ENCODE assay signal across 27 cellular contexts in the genomic region with DNA sequence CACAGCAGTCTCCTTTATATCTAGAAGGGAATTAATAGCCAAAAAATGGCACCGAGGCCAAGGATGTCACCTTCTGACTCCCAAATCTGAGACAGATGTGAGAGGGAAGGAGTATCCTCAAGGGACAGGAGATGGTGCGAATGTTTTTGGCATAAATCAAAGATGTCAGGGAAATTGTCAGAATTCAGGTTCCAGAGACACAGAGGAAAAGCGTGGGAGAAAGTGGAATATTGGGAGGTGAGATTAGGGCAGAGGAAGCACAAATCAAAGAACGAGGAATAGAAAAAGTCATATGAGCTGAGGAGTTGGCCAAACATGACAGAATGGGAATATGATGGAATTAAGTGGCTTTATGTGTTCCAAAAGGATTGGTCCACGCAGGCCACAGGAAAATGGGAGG. TPM values are rescaled to one million over a fixed set of nuclear protein-coding genes. Genes with fewer than 3 reads are reported as not detected.
"Had no signal": no experiment of that assay in that cellular context is flagged by ENCODE, and none has a peak within 500 bp of the region (broad histone marks: within the 10 kb centered on the region; RNA-seq: fewer than 3 reads in every experiment).

No MANE protein-coding gene starts in this region.

- H3K9me3 ChIP-seq: esophagus squamous epithelium, gastrocnemius medialis, heart right ventricle, left lung, lower lobe of right lung had no signal

- H3K36me3 ChIP-seq: esophagus squamous epithelium, gastrocnemius medialis, heart right ventricle, left lung, lower lobe of right lung had no signal

- DNase-seq: cortex of kidney; effector CD8-positive, alpha-beta T cell; effector memory CD8-positive, alpha-beta T cell; endodermal cell; esophagus squamous epithelium; foreskin fibroblast; foreskin melanocyte; gastrocnemius medialis; glutamatergic neuron; heart right ventricle; hippocampal formation; left cardiac atrium; left ventricle myocardium superior; lower lobe of right lung; midbrain; naive thymus-derived CD4-positive, alpha-beta T cell had no signal

- FAIRE-seq: colon, endometrium, islet of Langerhans, keratinocyte had no signal

- ATAC-seq: effector memory CD8-positive, alpha-beta T cell; esophagus mucosa; gastrocnemius medialis; naive thymus-derived CD4-positive, alpha-beta T cell had no signal

- H3K4me3 ChIP-seq: esophagus squamous epithelium, gastrocnemius medialis, heart right ventricle, left lung, lower lobe of right lung had no signal

- H3K27ac ChIP-seq: epithelial cell of prostate, esophagus squamous epithelium, gastrocnemius medialis, lower lobe of right lung had no signal

- H3K27me3 ChIP-seq: gastrocnemius medialis, heart right ventricle, left lung had no signal

RNA-seq across cellular contexts. Expression of a gene that starts 6.2 kb away (rescaled TPM):
- total RNA-seq: endodermal cell had no signal
- polyA plus RNA-seq: keratinocyte had no signal

RNA-seq across cellular contexts. Expression of a gene that starts 30.1 kb away (rescaled TPM):
- total RNA-seq: dermis microvascular lymphatic vessel endothelial cell, endodermal cell, glomerular endothelial cell, kidney epithelial cell, lung microvascular endothelial cell had no signal
- polyA plus RNA-seq: naive thymus-derived CD4-positive, alpha-beta T cell had no signal

RNA-seq across cellular contexts. Expression of a gene that starts 46.9 kb away (rescaled TPM):
- total RNA-seq: dermis microvascular lymphatic vessel endothelial cell, endodermal cell, glomerular endothelial cell, kidney epithelial cell, lung microvascular endothelial cell had no signal
